28 cellular contexts compared by ENCODE assay signal in the genomic region with DNA sequence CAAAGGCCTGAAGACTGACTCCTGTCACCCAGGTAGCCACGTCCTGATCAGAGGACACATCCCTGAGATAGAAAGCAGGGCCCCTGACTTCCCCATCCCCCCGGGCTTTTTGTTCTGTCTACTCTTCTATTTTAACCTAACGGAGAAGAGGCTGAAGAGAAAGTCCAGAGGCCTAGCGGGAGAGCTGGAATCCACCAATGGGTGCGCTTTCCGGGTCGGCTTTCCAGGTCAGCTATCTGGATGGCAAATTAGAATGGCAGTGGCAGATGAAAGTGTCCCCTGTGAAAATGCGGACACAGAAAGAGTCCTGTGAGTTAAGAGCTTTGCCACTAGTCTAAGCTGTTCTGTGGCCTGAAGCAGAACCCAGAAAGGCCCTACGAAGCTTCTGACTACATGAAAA. TPM values are rescaled to one million over a fixed set of nuclear protein-coding genes. Genes with fewer than 3 reads are reported as not detected.
A peak's percentile ranks its signal among the peaks of the same experiment; 100 is the strongest.
DNase-seq lines count a peak whose midpoint lies in the region; ATAC-seq and TF ChIP-seq lines count a peak whose summit lies in the region.
"Had no signal": no experiment of that assay in that cellular context is flagged by ENCODE, and none has a peak within 500 bp of the region (broad histone marks: within the 10 kb centered on the region; RNA-seq: fewer than 3 reads in every experiment).

No MANE protein-coding gene starts in this region.

- DNase-seq in GM23338 (ENCODE audit: low spot score) = no peak
- peak; percentile 71 to 83 for DNase-seq in SJCRH30
- peak; percentile 44 for DNase-seq in left kidney (ENCODE audit: low read depth, low spot score)
- peak; percentile 10 for DNase-seq in spleen
- no peak for DNase-seq in H7
- no peak for DNase-seq in mucosa of descending colon
- DNase-seq: CD8-positive, alpha-beta memory T cell; DMS 273 treated with DMSO at 0.1 percent for 48 hours; DMS79; EL; GF-D8; Kasumi-1; MV-4-11; NCI-H1105; NCI-H146; NCI-H2081 treated with DMSO at 0.1 percent for 48 hours; NCI-H2171; NCI-H226; NCI-H510A; NCI-H69; SIG-M5 had no signal

- no peaks in the 10 kb centered on the region for H3K9me2 ChIP-seq in GM23338 (ENCODE audit: insufficient read depth)

- H3K36me3 Mint-ChIP-seq in GM23338 (ENCODE audit: low read depth) = no peaks in the 10 kb centered on the region
- H3K36me3 Mint-ChIP-seq: CD14-positive monocyte had no signal

- H3F3A ChIP-seq in GM23338 (replicated peaks; ENCODE audit: low read depth) = no peaks in the 10 kb centered on the region

- H3K79me2 ChIP-seq in GM23338 (replicated peaks; ENCODE audit: insufficient read depth) = no peaks in the 10 kb centered on the region

- peaks cover 9% of the 10 kb centered on the region for H3K4me1 Mint-ChIP-seq in GM23338
- H3K4me1 Mint-ChIP-seq: CD8-positive, alpha-beta memory T cell had no signal

- 0 out of 2 replicates have a peak, but pooled peaks cover 2% of the 10 kb centered on the region for H3K9me3 ChIP-seq in SJCRH30 (replicated peaks)
- no peaks in the 10 kb centered on the region for H3K9me3 ChIP-seq in spleen
- no peaks in the 10 kb centered on the region for H3K9me3 ChIP-seq in mucosa of descending colon

- peaks cover 3% of the 10 kb centered on the region; the same call in 1 of the 3 replicates for H3K9me3 Mint-ChIP-seq in GM23338
- H3K9me3 Mint-ChIP-seq: CD14-positive monocyte; CD8-positive, alpha-beta memory T cell had no signal

- TF ChIP-seq POLR2A in spleen (IDR thresholded peaks at IDR 0.05) = no peak

- no peaks in the 10 kb centered on the region for H4K20me1 ChIP-seq in GM23338 (replicated peaks; ENCODE audit: insufficient read depth)

- 84 to 90% (median 85%) methylated on average over 9 of the region's 9 CpGs for WGBS in spleen, 5 donors

- TF ChIP-seq CTCF in GM23338 (conservative IDR thresholded peaks at IDR 0.05; ENCODE audit: low read depth in 2 of 2) = no peak
- TF ChIP-seq CTCF in spleen (IDR thresholded peaks at IDR 0.05 in 8 of 11, conservative IDR thresholded peaks at IDR 0.05 in 3 of 11) = no peak
- TF ChIP-seq CTCF in mucosa of descending colon (IDR thresholded peaks at IDR 0.05) = no peak

- H3K27ac ChIP-seq in GM23338 (ENCODE audit: low read depth) (no peak overlapping the region), SJCRH30 (peak overlapping the region; percentile 66), spleen (no peak overlapping the region)
- H3K27ac ChIP-seq: HL-60 had no signal

- H3K4me1 ChIP-seq in GM23338 (ENCODE audit: insufficient read depth) (0 out of 2 replicates have a peak, but pooled peaks cover 6% of the 10 kb centered on the region), SJCRH30 (peaks cover 25% of the 10 kb centered on the region), spleen (no peaks in the 10 kb centered on the region), mucosa of descending colon (ENCODE audit: low read depth) (no peaks in the 10 kb centered on the region)

- H3K4me3 ChIP-seq in GM23338 (no peak overlapping the region), SJCRH30 (peak overlapping the region; percentile 26), spleen (no peak overlapping the region), H7 (ENCODE audit: insufficient read depth, low read depth, low read length) (no peak overlapping the region), mucosa of descending colon (no peak overlapping the region)

- 0 out of 2 replicates have a peak overlapping the region, but pooled peaks have one; percentile 29 for H3K4me2 ChIP-seq in GM23338

- H3K27me3 ChIP-seq in GM23338 (ENCODE audit: insufficient read depth) = no peaks in the 10 kb centered on the region
- H3K27me3 ChIP-seq in SJCRH30 = no peaks in the 10 kb centered on the region
- H3K27me3 ChIP-seq in spleen (replicated peaks in 1 of 7) = no peaks in the 10 kb centered on the region
- no peaks in the 10 kb centered on the region for H3K27me3 ChIP-seq in H7 (ENCODE audit: control insufficient read depth, insufficient read depth, low read length)

- ATAC-seq in GM23338 = peak; percentile 31; the same call in 1 of the 3 replicates
- no peak for ATAC-seq in GM18867 (IDR thresholded peaks at IDR 0.05; ENCODE audit: unreplicated experiment)
- no peak for ATAC-seq in mucosa of descending colon
- ATAC-seq: SK-N-SH treated with all-trans-retinoic acid at 6 μM for 48 hours had no signal

- intact Hi-C loops in spleen (cut with DNase I; ENCODE audit: low total_unique reads) = no loop called here
- intact Hi-C loops in mucosa of descending colon (cut with DNase I, micrococcal nuclease) = no loop called here

- no peaks in the 10 kb centered on the region for H3K36me3 ChIP-seq in GM23338 (ENCODE audit: insufficient read depth)
- H3K36me3 ChIP-seq in SJCRH30 = no peaks in the 10 kb centered on the region
- H3K36me3 ChIP-seq in spleen = no peaks in the 10 kb centered on the region
- no peaks in the 10 kb centered on the region for H3K36me3 ChIP-seq in H7 (replicated peaks; ENCODE audit: control insufficient read depth, insufficient read depth, low read length)
- H3K36me3 ChIP-seq in mucosa of descending colon (ENCODE audit: low read depth) = no peaks in the 10 kb centered on the region

- H3K27me3 Mint-ChIP-seq in GM23338 (ENCODE audit: insufficient read depth, low read depth, poor library complexity) = peaks cover 4% of the 10 kb centered on the region

- H2AFZ ChIP-seq in GM23338 = peak overlapping the region; percentile 63

- no peak overlapping the region for H3K27ac Mint-ChIP-seq in GM23338
- H3K27ac Mint-ChIP-seq: CD14-positive monocyte; CD8-positive, alpha-beta memory T cell had no signal

- no peak overlapping the region for H3K4me3 Mint-ChIP-seq in GM23338
- H3K4me3 Mint-ChIP-seq: CD14-positive monocyte; CD8-positive, alpha-beta memory T cell had no signal

TF ChIP-seq in GM23338, 12 proteins besides CTCF, POLR2A, EP300 and RAD21:
- TF ChIP-seq NANOG (IDR thresholded peaks at IDR 0.05; ENCODE audit: borderline replicate concordance) (no peak), EZH2 (IDR thresholded peaks at IDR 0.05; ENCODE audit: low read depth, unreplicated experiment) (no peak), EZH2phosphoT487 (IDR thresholded peaks at IDR 0.05; ENCODE audit: unreplicated experiment) (no peak), ZNF114 (CRISPR knock-in tag; IDR thresholded peaks at IDR 0.05) (no peak)
TF ChIP-seq in GM23338: peak in this region for 0.

RNA-seq across cellular contexts. Expression of a gene that starts 13.1 kb away (rescaled TPM):
- total RNA-seq in GM23338 (2014; rRNA removed; shearing (Covaris generic)) = 40.8 and 42.3 TPM in 2 replicates
- 49.8 and 54.7 TPM in 2 replicates for polyA plus RNA-seq in GM23338 (2016; fragmentation: Nextera tagmentation; extraction: Ambion mirVana)
- 12.3 and 13.8 TPM in 2 replicates for total RNA-seq in SJCRH30 (2014; rRNA removed; shearing (Covaris generic))
- 100 to 1,000 TPM; 121 to 364 (median 255) TPM for total RNA-seq in spleen
- polyA plus RNA-seq in spleen = 100 to 1,000 TPM; 104 to 187 (median 161) TPM
- 30.3 and 34.6 TPM in 2 replicates for total RNA-seq in H7 (2014; rRNA removed; shearing (Covaris generic))
- total RNA-seq in mucosa of descending colon = 100 to 1,000 TPM in 2 of 3 donors, 10 to 100 TPM in 1; 31.0 to 224 (median 112) TPM
- total RNA-seq: CD8-positive, alpha-beta memory T cell; HT-29; MCF 10A had no signal
- polyA plus RNA-seq: CD8-positive, alpha-beta memory T cell had no signal

RNA-seq across cellular contexts. Expression of a gene that starts 16.9 kb away (rescaled TPM):
- total RNA-seq in GM23338 (2014; rRNA removed; shearing (Covaris generic)) = 42.2 and 52.0 TPM in 2 replicates
- polyA plus RNA-seq in GM23338 (2016; fragmentation: Nextera tagmentation; extraction: Ambion mirVana) = 46.0 and 46.5 TPM in 2 replicates
- 36.9 and 39.9 TPM in 2 replicates for total RNA-seq in SJCRH30 (2014; rRNA removed; shearing (Covaris generic))
- total RNA-seq in spleen = 100 to 1,000 TPM in 5 of 7 donors, 10 to 100 TPM in 2; 74.2 to 137 (median 112) TPM
- 100 to 1,000 TPM in 1 of 3 donors, 10 to 100 TPM in 2; 46.8 to 135 (median 79.5) TPM for polyA plus RNA-seq in spleen
- total RNA-seq in H7 (2014; rRNA removed; shearing (Covaris generic)) = 9.5 and 17.6 TPM in 2 replicates
- total RNA-seq in mucosa of descending colon = 10 to 100 TPM; 26.1 to 57.3 (median 53.9) TPM

RNA-seq across cellular contexts. Expression of a gene that starts 46.9 kb away (rescaled TPM):
- total RNA-seq in GM23338 (2014; rRNA removed; shearing (Covaris generic)) = 0.31 TPM in 1 of 2 replicates, not detected in the other
- polyA plus RNA-seq in GM23338 (2016; fragmentation: Nextera tagmentation; extraction: Ambion mirVana) (0.14 and 0.70 TPM in 2 replicates), spleen (not detected)
- 4.5 and 5.6 TPM in 2 replicates for total RNA-seq in SJCRH30 (2014; rRNA removed; shearing (Covaris generic))
- total RNA-seq in spleen (not detected), mucosa of descending colon (not detected)
- total RNA-seq in H7 (2014; rRNA removed; shearing (Covaris generic)) = not detected in 2 replicates
- total RNA-seq: A673; CD8-positive, alpha-beta memory T cell; HT-29; MCF 10A had no signal
- polyA plus RNA-seq: CD14-positive monocyte had no signal

RNA-seq across cellular contexts. Expression of a gene that starts 53.8 kb away (rescaled TPM):
- total RNA-seq in GM23338 (2014; rRNA removed; shearing (Covaris generic)) = 59.1 and 75.8 TPM in 2 replicates
- polyA plus RNA-seq in GM23338 (2016; fragmentation: Nextera tagmentation; extraction: Ambion mirVana) (193 and 194 TPM in 2 replicates), spleen (10 to 100 TPM; 38.7 to 57.4 (median 56.1) TPM)
- total RNA-seq in SJCRH30 (2014; rRNA removed; shearing (Covaris generic)) = 93.2 and 147 TPM in 2 replicates
- total RNA-seq in spleen (10 to 100 TPM; 28.1 to 58.7 (median 39.0) TPM), mucosa of descending colon (10 to 100 TPM; 25.5 to 50.1 (median 49.9) TPM)
- total RNA-seq in H7 (2014; rRNA removed; shearing (Covaris generic)) = 58.6 and 73.3 TPM in 2 replicates

Comparison
In these comparisons a context has a peak if more than half of its experiments do, and no peak if none do; other contexts are left out.
1. DNase-seq: peak in SJCRH30 (2 of 2), left kidney (single experiment) and spleen (single experiment); none in GM23338 (single experiment), H7 (single experiment) and mucosa of descending colon (0 of 3).